Comparison of ENCODE assay signal across 13 cellular contexts in the genomic region with DNA sequence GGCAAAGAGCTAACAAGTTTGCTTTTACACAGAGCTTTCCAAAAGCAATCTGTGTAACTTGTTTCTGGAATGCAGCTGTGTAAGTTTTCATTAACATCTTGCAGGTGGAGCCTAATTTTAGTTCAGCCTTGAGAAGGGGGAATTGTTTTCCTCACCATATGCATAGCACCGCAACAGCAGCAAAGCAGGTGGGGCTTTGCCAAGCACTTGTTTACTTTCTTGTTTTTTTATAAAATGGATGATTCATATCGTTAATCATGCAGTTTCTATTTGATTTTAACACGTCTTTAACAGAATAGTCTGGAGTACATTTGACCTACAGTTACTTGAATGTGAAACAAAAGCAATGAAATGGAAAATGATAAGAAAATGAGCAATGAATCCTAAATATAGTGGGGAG.
A peak's percentile ranks its signal among the peaks of the same experiment; 100 is the strongest.
DNase-seq lines count a peak whose midpoint lies in the region; ATAC-seq and TF ChIP-seq lines count a peak whose summit lies in the region.
"Had no signal": no experiment of that assay in that cellular context is flagged by ENCODE, and none has a peak within 500 bp of the region (broad histone marks: within the 10 kb centered on the region; RNA-seq: fewer than 3 reads in every experiment).

No MANE protein-coding gene starts in this region.

- in situ Hi-C loops in brain microvascular endothelial cell (cut with HindIII; ENCODE audit: low pct_ligation_motif_present, low sequenced_read_pairs) = no loop called here

- H3K27ac Mint-ChIP-seq in mesothelial cell of epicardium = peak overlapping the region; percentile 73
- H3K27ac Mint-ChIP-seq in activated CD8-positive, alpha-beta memory T cell treated with anti-CD3 and anti-CD28 coated beads, Interleukin-2, amount 10 ng/mL, durations not matched to agents 7 days and 5 days = no peak overlapping the region
- H3K27ac Mint-ChIP-seq: CD8-positive, alpha-beta T cell; dendritic cell treated with granulocyte-macrophage colony-stimulating factor and Interleukin-4, amounts not matched to agents 40 ng/mL and 50 ng/mL, for 4 days; immature natural killer cell had no signal

- peaks cover 49% of the 10 kb centered on the region for H3K4me1 Mint-ChIP-seq in mesothelial cell of epicardium
- no peaks in the 10 kb centered on the region for H3K4me1 Mint-ChIP-seq in activated CD8-positive, alpha-beta memory T cell treated with anti-CD3 and anti-CD28 coated beads, Interleukin-2, amount 10 ng/mL, durations not matched to agents 7 days and 5 days
- H3K4me1 Mint-ChIP-seq: immature natural killer cell had no signal

- H3K4me1 ChIP-seq in tibial artery = peaks cover 0 to 18% (median 6%) of the 10 kb centered on the region in 4 donors

- no peaks in the 10 kb centered on the region for H3K27me3 Mint-ChIP-seq in mesothelial cell of epicardium (ENCODE audit: low read depth)
- no peaks in the 10 kb centered on the region for H3K27me3 Mint-ChIP-seq in activated CD8-positive, alpha-beta memory T cell treated with anti-CD3 and anti-CD28 coated beads, Interleukin-2, amount 10 ng/mL, durations not matched to agents 7 days and 5 days
- H3K27me3 Mint-ChIP-seq: dendritic cell treated with granulocyte-macrophage colony-stimulating factor and Interleukin-4, amounts not matched to agents 40 ng/mL and 50 ng/mL, for 4 days had no signal

- H3K36me3 Mint-ChIP-seq in mesothelial cell of epicardium = peaks cover 11% of the 10 kb centered on the region
- H3K36me3 Mint-ChIP-seq in activated CD8-positive, alpha-beta memory T cell treated with anti-CD3 and anti-CD28 coated beads, Interleukin-2, amount 10 ng/mL, durations not matched to agents 7 days and 5 days = no peaks in the 10 kb centered on the region
- H3K36me3 Mint-ChIP-seq: CD8-positive, alpha-beta T cell had no signal

- H3K4me3 ChIP-seq in brain microvascular endothelial cell (ENCODE audit: low read depth, low read length) = no peak overlapping the region
- no peak overlapping the region for H3K4me3 ChIP-seq in tibial artery

- H3K27me3 ChIP-seq in brain microvascular endothelial cell (replicated peaks) = no peaks in the 10 kb centered on the region
- H3K27me3 ChIP-seq in tibial artery = no peaks in the 10 kb centered on the region

- peak; percentile 50 for DNase-seq in EL
- DNase-seq in LHCN-M2 (ENCODE audit: low read depth) = peak; percentile 33
- DNase-seq in brain microvascular endothelial cell = no peak
- DNase-seq in mesothelial cell of epicardium (ENCODE audit: low spot score in 2 of 2, unreplicated experiment in 2 of 2) = no peak
- DNase-seq in tibial artery = no peak
- no peak for DNase-seq in activated CD8-positive, alpha-beta memory T cell treated with anti-CD3 and anti-CD28 coated beads, Interleukin-2, amount 10 ng/mL, durations not matched to agents 7 days and 5 days
- DNase-seq in midbrain (lab: John Stamatoyannopoulos, UW) = no peak
- DNase-seq: activated T-cell treated with anti-CD3 and anti-CD28 coated beads, Interleukin-2, amount 50 U/mL, for 48 hours; CD8-positive, alpha-beta T cell; immature natural killer cell; stimulated activated CD8-positive, alpha-beta memory T cell treated with anti-CD3 and anti-CD28 coated beads, Interleukin-4, amount 100 ng/mL, for 48 hours had no signal

- intact Hi-C loops in tibial artery (cut with DNase I; ENCODE audit: low total_unique reads) = no loop called here

- H3K9me3 ChIP-seq in tibial artery = no peaks in the 10 kb centered on the region

- H3K4me3 Mint-ChIP-seq in mesothelial cell of epicardium = no peak overlapping the region
- H3K4me3 Mint-ChIP-seq in activated CD8-positive, alpha-beta memory T cell treated with anti-CD3 and anti-CD28 coated beads, Interleukin-2, amount 10 ng/mL, durations not matched to agents 7 days and 5 days = no peak overlapping the region
- H3K4me3 Mint-ChIP-seq: CD8-positive, alpha-beta T cell; dendritic cell treated with granulocyte-macrophage colony-stimulating factor and Interleukin-4, amounts not matched to agents 40 ng/mL and 50 ng/mL, for 4 days; immature natural killer cell had no signal

- peaks cover 28% of the 10 kb centered on the region for H3K9me3 Mint-ChIP-seq in mesothelial cell of epicardium
- peaks cover 4% of the 10 kb centered on the region for H3K9me3 Mint-ChIP-seq in activated CD8-positive, alpha-beta memory T cell treated with anti-CD3 and anti-CD28 coated beads, Interleukin-2, amount 10 ng/mL, durations not matched to agents 7 days and 5 days (ENCODE audit: low read depth)

- no peak for ATAC-seq in GM19395 (IDR thresholded peaks at IDR 0.05; ENCODE audit: unreplicated experiment)
- no peak for ATAC-seq in activated CD8-positive, alpha-beta memory T cell treated with anti-CD3 and anti-CD28 coated beads, Interleukin-2, amount 10 ng/mL, durations not matched to agents 7 days and 5 days
- ATAC-seq: CD8-positive, alpha-beta T cell had no signal

- TF ChIP-seq CTCF in brain microvascular endothelial cell (IDR thresholded peaks at IDR 0.05; ENCODE audit: low read depth, low read length, missing control alignments) (no peak), mesothelial cell of epicardium (IDR thresholded peaks at IDR 0.05; ENCODE audit: unreplicated experiment) (no peak), tibial artery (IDR thresholded peaks at IDR 0.05) (no peak)

- CTCF ChIA-PET in activated CD8-positive, alpha-beta memory T cell treated with anti-CD3 and anti-CD28 coated beads, Interleukin-2, amount 10 ng/mL, durations not matched to agents 7 days and 5 days (lab: Charles Lee) = no interaction called here

- H3K36me3 ChIP-seq in brain microvascular endothelial cell (replicated peaks) (no peaks in the 10 kb centered on the region), tibial artery (no peaks in the 10 kb centered on the region)

- peak overlapping the region; percentile 27 for H3K27ac ChIP-seq in brain microvascular endothelial cell
- no peak overlapping the region for H3K27ac ChIP-seq in tibial artery

Comparison
In these comparisons a context has a peak if more than half of its experiments do, and no peak if none do; other contexts are left out.
1. DNase-seq: peak in EL (single experiment) and LHCN-M2 (single experiment); none in brain microvascular endothelial cell (single experiment), mesothelial cell of epicardium (0 of 2), tibial artery (0 of 2), activated CD8-positive, alpha-beta memory T cell treated with anti-CD3 and anti-CD28 coated beads, Interleukin-2, amount 10 ng/mL, durations not matched to agents 7 days and 5 days (single experiment) and midbrain (single experiment).